Comparison of ENCODE assay signal across 14 cellular contexts in the genomic region with DNA sequence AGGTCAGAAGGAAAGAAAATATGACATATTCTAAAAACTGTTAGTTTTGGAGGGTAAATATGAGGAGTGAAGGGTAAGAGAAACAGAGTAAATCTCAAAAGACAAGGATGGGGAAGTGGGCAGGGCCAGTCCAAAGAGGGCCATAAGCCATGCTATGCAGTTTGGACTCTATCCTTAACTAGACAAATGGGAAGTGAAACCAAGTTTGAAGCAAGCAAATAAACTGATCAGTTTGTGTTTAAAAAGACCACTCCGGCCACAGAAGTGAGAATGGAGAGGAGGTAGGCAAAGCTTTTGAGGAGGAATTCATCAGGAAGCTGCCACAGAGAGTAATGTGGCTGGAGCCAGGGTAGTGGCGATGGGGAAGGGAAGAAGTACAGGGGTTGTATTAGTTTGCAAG. TPM values are rescaled to one million over a fixed set of nuclear protein-coding genes. Genes with fewer than 3 reads are reported as not detected.
DNase-seq lines count a peak whose midpoint lies in the region; ATAC-seq and TF ChIP-seq lines count a peak whose summit lies in the region.
"Had no signal": no experiment of that assay in that cellular context is flagged by ENCODE, and none has a peak within 500 bp of the region (broad histone marks: within the 10 kb centered on the region; RNA-seq: fewer than 3 reads in every experiment).

No MANE protein-coding gene starts in this region.

- dilution Hi-C loops in mammary epithelial cell (cut with HindIII; ENCODE audit: low sequenced_read_pairs): no loop called here

- ATAC-seq in GM18868 (IDR thresholded peaks at IDR 0.05; ENCODE audit: unreplicated experiment) (peak; percentile 83), GM21825 (IDR thresholded peaks at IDR 0.05; ENCODE audit: unreplicated experiment) (peak; percentile 76), HG03521 (IDR thresholded peaks at IDR 0.05; ENCODE audit: unreplicated experiment) (peak; percentile 63), naive B cell (ENCODE audit: low read depth in 2 of 2) (peak; percentile 83 to 90)
- ATAC-seq in stimulated activated naive CD8-positive, alpha-beta T cell treated with anti-CD3 and anti-CD28 coated beads, Interleukin-15, Interleukin-2, amounts not matched to agents 100 U/mL and 50 U/mL, for 24 hours: no peak
- ATAC-seq in natural killer cell treated with Interleukin-12 subunit alpha and Interleukin-12 subunit beta and Interleukin-15 and Interleukin-18, amount 100 ng/mL, for 72 hours: no peak

- BruUV-seq in mammary epithelial cell (replicated peaks; lab: Mats Ljungman, UMichigan): no TSS peak

- DNase-seq in naive B cell: peak; percentile 42
- DNase-seq in mammary epithelial cell: no peak
- no peak for DNase-seq in SKM-1 treated with dmso at 0.1 percent for 144 hours (lab: John Stamatoyannopoulos, UW; ENCODE audit: unreplicated experiment)
- no peak for DNase-seq in stimulated activated naive CD8-positive, alpha-beta T cell treated with anti-CD3 and anti-CD28 coated beads, Interleukin-15, Interleukin-2, amounts not matched to agents 100 U/mL and 50 U/mL, for 24 hours
- no peak for DNase-seq in natural killer cell treated with Interleukin-12 subunit alpha and Interleukin-12 subunit beta and Interleukin-15 and Interleukin-18, amount 100 ng/mL, for 72 hours (ENCODE audit: low spot score)
- DNase-seq: activated CD4-positive, alpha-beta memory T cell treated with anti-CD3 and anti-CD28 coated beads for 36 hours; DMS153; H7; left cardiac atrium; sigmoid colon had no signal

- H3K4me1 ChIP-seq in mammary epithelial cell (ENCODE audit: insufficient read depth, low read length): no peaks in the 10 kb centered on the region
- H3K4me1 ChIP-seq: sigmoid colon had no signal

- intact Hi-C loops in mammary epithelial cell (cut with micrococcal nuclease): no loop called here

- H3K4me3 ChIP-seq in mammary epithelial cell (replicated peaks in 1 of 3; ENCODE audit: insufficient read depth in 1 of 3, low read depth in 2 of 3, low read length in 3 of 3): no peak overlapping the region
- H3K4me3 ChIP-seq: sigmoid colon had no signal

- H3K27me3 Mint-ChIP-seq in naive B cell: no peaks in the 10 kb centered on the region
- no peaks in the 10 kb centered on the region for H3K27me3 Mint-ChIP-seq in natural killer cell treated with Interleukin-12 subunit alpha and Interleukin-12 subunit beta and Interleukin-15 and Interleukin-18, amount 100 ng/mL, for 72 hours
- H3K27me3 Mint-ChIP-seq: activated CD4-positive, alpha-beta memory T cell treated with anti-CD3 and anti-CD28 coated beads for 36 hours had no signal

- H3K4me2 ChIP-seq in mammary epithelial cell (ENCODE audit: insufficient read depth, low read depth, low read length): no peak overlapping the region

- no peaks in the 10 kb centered on the region for H3K36me3 ChIP-seq in mammary epithelial cell (ENCODE audit: insufficient read depth, low read length)
- H3K36me3 ChIP-seq: sigmoid colon had no signal

- peak overlapping the region in 1 of 6 donors; percentile 43 for H3K27ac Mint-ChIP-seq in naive B cell
- no peak overlapping the region for H3K27ac Mint-ChIP-seq in natural killer cell treated with Interleukin-12 subunit alpha and Interleukin-12 subunit beta and Interleukin-15 and Interleukin-18, amount 100 ng/mL, for 72 hours
- H3K27ac Mint-ChIP-seq: activated CD4-positive, alpha-beta memory T cell treated with anti-CD3 and anti-CD28 coated beads for 36 hours had no signal

- CTCF ChIA-PET in mammary epithelial cell (lab: Charles Lee; ENCODE audit: low non-redundant PET): no interaction called here

- H3K4me3 Mint-ChIP-seq in naive B cell: peak overlapping the region in 7 of 8 donors; percentile 2 to 71 (median 57)
- no peak overlapping the region for H3K4me3 Mint-ChIP-seq in natural killer cell treated with Interleukin-12 subunit alpha and Interleukin-12 subunit beta and Interleukin-15 and Interleukin-18, amount 100 ng/mL, for 72 hours
- H3K4me3 Mint-ChIP-seq: activated CD4-positive, alpha-beta memory T cell treated with anti-CD3 and anti-CD28 coated beads for 36 hours had no signal

- in situ Hi-C loops in mammary epithelial cell (cut with MboI; ENCODE audit: low sequenced_read_pairs in 2 of 2): no loop called here

- no peaks in the 10 kb centered on the region for H4K20me1 ChIP-seq in mammary epithelial cell (ENCODE audit: insufficient read depth, low read length)

- H3K27me3 ChIP-seq in mammary epithelial cell (ENCODE audit: insufficient read depth, low read length): no peaks in the 10 kb centered on the region
- H3K27me3 ChIP-seq: sigmoid colon had no signal

- no peaks in the 10 kb centered on the region for H3K79me2 ChIP-seq in mammary epithelial cell (ENCODE audit: insufficient read depth, low read length)

- WGBS in mammary epithelial cell (ENCODE audit: low coverage, missing lambda C conversion rate): 86% methylated on average over 2 of the region's 2 CpGs

- peaks cover 44 to 59% (median 51%) of the 10 kb centered on the region in 3 donors for H3K4me1 Mint-ChIP-seq in naive B cell
- H3K4me1 Mint-ChIP-seq in natural killer cell treated with Interleukin-12 subunit alpha and Interleukin-12 subunit beta and Interleukin-15 and Interleukin-18, amount 100 ng/mL, for 72 hours (ENCODE audit: low read depth in 2 of 2): no peaks in the 10 kb centered on the region

- no peak overlapping the region for H3K27ac ChIP-seq in mammary epithelial cell (ENCODE audit: insufficient read depth, low read depth, low read length)
- H3K27ac ChIP-seq: RWPE1, sigmoid colon had no signal

- no peak overlapping the region for H3K9ac ChIP-seq in mammary epithelial cell (ENCODE audit: insufficient read depth, low read length)

- H3K9me3 ChIP-seq in mammary epithelial cell (replicated peaks; ENCODE audit: insufficient read depth, low read length): no peaks in the 10 kb centered on the region
- H3K9me3 ChIP-seq: sigmoid colon had no signal

- TF ChIP-seq CTCF in mammary epithelial cell (conservative IDR thresholded peaks at IDR 0.05 in 1 of 2, IDR thresholded peaks at IDR 0.05 in 1 of 2; ENCODE audit: extremely low read depth in 1 of 2, insufficient read depth in 1 of 2, low read depth in 1 of 2, low read length in 2 of 2): no peak

- no peaks in the 10 kb centered on the region for H3K36me3 Mint-ChIP-seq in naive B cell
- no peaks in the 10 kb centered on the region for H3K36me3 Mint-ChIP-seq in natural killer cell treated with Interleukin-12 subunit alpha and Interleukin-12 subunit beta and Interleukin-15 and Interleukin-18, amount 100 ng/mL, for 72 hours
- H3K36me3 Mint-ChIP-seq: activated CD4-positive, alpha-beta memory T cell treated with anti-CD3 and anti-CD28 coated beads for 36 hours had no signal

- H3K9me3 Mint-ChIP-seq in naive B cell: no peaks in the 10 kb centered on the region
- no peaks in the 10 kb centered on the region for H3K9me3 Mint-ChIP-seq in natural killer cell treated with Interleukin-12 subunit alpha and Interleukin-12 subunit beta and Interleukin-15 and Interleukin-18, amount 100 ng/mL, for 72 hours
- H3K9me3 Mint-ChIP-seq: activated CD4-positive, alpha-beta memory T cell treated with anti-CD3 and anti-CD28 coated beads for 36 hours had no signal

- H2AFZ ChIP-seq in mammary epithelial cell (ENCODE audit: low read depth, low read length): no peak overlapping the region

RNA-seq across cellular contexts. Expression of a gene that starts 37.5 kb away (rescaled TPM):
- 10 to 100 TPM in 3 of 6 donors, 1 to 10 TPM in 3; 5.0 to 13.6 (median 10.2) TPM for polyA plus RNA-seq in naive B cell (ENCODE audit: low read depth in 6 of 6)
- 10 to 100 TPM; 30.2 to 35.0 TPM for total RNA-seq in mammary epithelial cell
- 15.1 TPM for polyA plus RNA-seq in mammary epithelial cell
- 35.3 TPM for polyA minus RNA-seq in mammary epithelial cell
- 10 to 100 TPM; 21.3 to 22.5 TPM for total RNA-seq in natural killer cell treated with Interleukin-12 subunit alpha and Interleukin-12 subunit beta and Interleukin-15 and Interleukin-18, amount 100 ng/mL, for 72 hours

Comparison
In these comparisons a context has a peak if more than half of its experiments do, and no peak if none do; other contexts are left out.
1. ATAC-seq: peak in GM18868 (single experiment), GM21825 (single experiment), HG03521 (single experiment) and naive B cell (2 of 2); none in stimulated activated naive CD8-positive, alpha-beta T cell treated with anti-CD3 and anti-CD28 coated beads, Interleukin-15, Interleukin-2, amounts not matched to agents 100 U/mL and 50 U/mL, for 24 hours (single experiment) and natural killer cell treated with Interleukin-12 subunit alpha and Interleukin-12 subunit beta and Interleukin-15 and Interleukin-18, amount 100 ng/mL, for 72 hours (0 of 2).